In genomic region chr19:13091400-13092161, GRCh38 we compare ENCODE assay signal across 11 cellular contexts. TPM values are rescaled to one million over a fixed set of nuclear protein-coding genes. Genes with fewer than 3 reads are reported as not detected.
A peak's percentile ranks its signal among the peaks of the same experiment; 100 is the strongest.
DNase-seq lines count a peak whose midpoint lies in the region; ATAC-seq and TF ChIP-seq lines count a peak whose summit lies in the region.
"Had no signal": no experiment of that assay in that cellular context is flagged by ENCODE, and none has a peak within 500 bp of the region (broad histone marks: within the 10 kb centered on the region; RNA-seq: fewer than 3 reads in every experiment).

No MANE protein-coding gene starts in this region.

- no peak overlapping the region for H3K4me2 ChIP-seq in mammary epithelial cell (ENCODE audit: insufficient read depth, low read depth, low read length)

- dilution Hi-C loops in mammary epithelial cell (cut with HindIII; ENCODE audit: low sequenced_read_pairs) = no loop called here

- peaks cover 9 to 10% of the 10 kb centered on the region in 2 donors for H3K4me1 ChIP-seq in breast epithelium
- H3K4me1 ChIP-seq in mammary epithelial cell (ENCODE audit: insufficient read depth, low read length) = peaks cover 2% of the 10 kb centered on the region
- H3K4me1 ChIP-seq in esophagus muscularis mucosa = peaks cover 55 to 81% (median 79%) of the 10 kb centered on the region in 4 donors
- H3K4me1 ChIP-seq in vagina = peaks cover 74% of the 10 kb centered on the region
- H3K4me1 ChIP-seq: HAP-1, parathyroid adenoma had no signal

- TF ChIP-seq POLR2A in breast epithelium (IDR thresholded peaks at IDR 0.05) (no peak), esophagus muscularis mucosa (IDR thresholded peaks at IDR 0.05; ENCODE audit: low read depth) (no peak), vagina (IDR thresholded peaks at IDR 0.05) (no peak)

- BruUV-seq in mammary epithelial cell (replicated peaks; lab: Mats Ljungman, UMichigan) = no TSS peak

- H3K4me3 ChIP-seq in breast epithelium (peak overlapping the region in 2 of 3 donors; percentile 8 to 41), mammary epithelial cell (replicated peaks in 1 of 3; ENCODE audit: insufficient read depth in 1 of 3, low read depth in 2 of 3, low read length in 3 of 3) (no peak overlapping the region), esophagus muscularis mucosa (peak overlapping the region in 1 of 4 donors; percentile 14), vagina (no peak overlapping the region)
- H3K4me3 ChIP-seq: HAP-1 had no signal

- H3K9me3 ChIP-seq in breast epithelium (no peaks in the 10 kb centered on the region), mammary epithelial cell (replicated peaks; ENCODE audit: insufficient read depth, low read length) (no peaks in the 10 kb centered on the region), esophagus muscularis mucosa (no peaks in the 10 kb centered on the region), vagina (no peaks in the 10 kb centered on the region)
- H3K9me3 ChIP-seq: HAP-1 had no signal

- WGBS in mammary epithelial cell (ENCODE audit: low coverage, missing lambda C conversion rate) = 62% methylated on average over 15 of the region's 25 CpGs
- 41% methylated on average over 25 of the region's 25 CpGs for WGBS in esophagus muscularis mucosa

- CTCF ChIA-PET in mammary epithelial cell (lab: Charles Lee; ENCODE audit: low non-redundant PET) = no interaction called here

- in situ Hi-C loops in mammary epithelial cell (cut with MboI; ENCODE audit: low sequenced_read_pairs in 2 of 2) = loop anchor here in 1 of 2 donors (10.0 kb wide), 1 partner anchor 117 kb away; no protein-coding TSS in a partner anchor

- no peak overlapping the region for H3K9ac ChIP-seq in mammary epithelial cell (ENCODE audit: insufficient read depth, low read length)
- H3K9ac ChIP-seq: parathyroid adenoma had no signal

- H3K79me2 ChIP-seq in mammary epithelial cell (ENCODE audit: insufficient read depth, low read length) = no peaks in the 10 kb centered on the region
- H3K79me2 ChIP-seq: parathyroid adenoma had no signal

- H3K27me3 ChIP-seq in breast epithelium = no peaks in the 10 kb centered on the region
- H3K27me3 ChIP-seq in mammary epithelial cell (ENCODE audit: insufficient read depth, low read length) = no peaks in the 10 kb centered on the region
- H3K27me3 ChIP-seq in esophagus muscularis mucosa = no peaks in the 10 kb centered on the region
- no peaks in the 10 kb centered on the region for H3K27me3 ChIP-seq in vagina

- no peaks in the 10 kb centered on the region for H4K20me1 ChIP-seq in mammary epithelial cell (ENCODE audit: insufficient read depth, low read length)

- no peak for TF ChIP-seq EP300 in esophagus muscularis mucosa (IDR thresholded peaks at IDR 0.05)

- ATAC-seq in HG03520 (IDR thresholded peaks at IDR 0.05; ENCODE audit: unreplicated experiment) = no peak

- H3K36me3 ChIP-seq in breast epithelium = no peaks in the 10 kb centered on the region
- peaks cover 4% of the 10 kb centered on the region for H3K36me3 ChIP-seq in mammary epithelial cell (ENCODE audit: insufficient read depth, low read length)
- peaks cover 5 to 46% (median 41%) of the 10 kb centered on the region in 4 donors for H3K36me3 ChIP-seq in esophagus muscularis mucosa
- peaks cover 0 to 8% of the 10 kb centered on the region in 2 donors for H3K36me3 ChIP-seq in vagina
- H3K36me3 ChIP-seq: HAP-1 had no signal

- H2AFZ ChIP-seq in mammary epithelial cell (ENCODE audit: low read depth, low read length) = no peak overlapping the region
- H2AFZ ChIP-seq: parathyroid adenoma had no signal

- peak overlapping the region; percentile 88 to 90 for H3K27ac ChIP-seq in breast epithelium
- no peak overlapping the region for H3K27ac ChIP-seq in mammary epithelial cell (ENCODE audit: insufficient read depth, low read depth, low read length)
- peak overlapping the region; percentile 79 to 90 (median 86) for H3K27ac ChIP-seq in esophagus muscularis mucosa (replicated peaks in 1 of 4)
- H3K27ac ChIP-seq in vagina = peak overlapping the region; percentile 85
- H3K27ac ChIP-seq: parathyroid adenoma had no signal

- peak in 2 of 3 donors; percentile 10 to 11 for TF ChIP-seq CTCF in breast epithelium (IDR thresholded peaks at IDR 0.05)
- no peak for TF ChIP-seq CTCF in mammary epithelial cell (conservative IDR thresholded peaks at IDR 0.05 in 1 of 2, IDR thresholded peaks at IDR 0.05 in 1 of 2; ENCODE audit: extremely low read depth in 1 of 2, insufficient read depth in 1 of 2, low read depth in 1 of 2, low read length in 2 of 2)
- peak in 1 of 3 experiments; percentile 2 for TF ChIP-seq CTCF in esophagus muscularis mucosa (IDR thresholded peaks at IDR 0.05)
- no peak for TF ChIP-seq CTCF in vagina (IDR thresholded peaks at IDR 0.05)

- intact Hi-C loops in breast epithelium (cut with DNase I; ENCODE audit: low total_unique reads) (no loop called here), mammary epithelial cell (cut with micrococcal nuclease) (loop anchor here (2.0 kb wide), 1 partner anchor 31 kb away; no protein-coding TSS in a partner anchor), esophagus muscularis mucosa (cut with DNase I) (loop anchor here (2.0 kb wide), 1 partner anchor 29 kb away; no protein-coding TSS in a partner anchor), vagina (cut with DNase I) (loop anchor here (5.0 kb wide), 1 partner anchor 109 kb away; no protein-coding TSS in a partner anchor)

- peak in 1 of 2 donors; percentile 84 for DNase-seq in breast epithelium (ENCODE audit: low spot score in 2 of 2)
- DNase-seq in mammary epithelial cell = no peak
- no peak for DNase-seq in esophagus muscularis mucosa (ENCODE audit: extremely low spot score)
- peak; percentile 63 for DNase-seq in mucosa of gallbladder (ENCODE audit: low spot score)
- DNase-seq in vagina (ENCODE audit: extremely low spot score in 2 of 2) = no peak
- no peak for DNase-seq in DMS79 (lab: John Stamatoyannopoulos, UW)
- no peak for DNase-seq in NCI-H2107 (lab: John Stamatoyannopoulos, UW)
- DNase-seq: CD4-positive, alpha-beta T cell had no signal

RNA-seq across cellular contexts. Expression of gene LYL1, which starts 11.1 kb away (rescaled TPM):
- total RNA-seq in breast epithelium (10 to 100 TPM in 1 of 3 donors, 1 to 10 TPM in 2; 7.0 to 21.0 (median 9.2) TPM), mammary epithelial cell (not detected), esophagus muscularis mucosa (10 to 100 TPM; 11.9 to 20.2 (median 17.0) TPM), mucosa of gallbladder (11.7 TPM), vagina (11.5 TPM)
- polyA plus RNA-seq in mammary epithelial cell = not detected
- polyA minus RNA-seq in mammary epithelial cell = not detected

RNA-seq across cellular contexts. Expression of gene TRMT1, which starts 25.0 kb away (rescaled TPM):
- total RNA-seq in breast epithelium (10 to 100 TPM; 29.7 to 37.4 (median 31.7) TPM), mammary epithelial cell (10 to 100 TPM; 28.7 to 56.2 TPM), esophagus muscularis mucosa (10 to 100 TPM; 21.4 to 27.6 (median 26.9) TPM), mucosa of gallbladder (35.0 TPM), vagina (28.0 TPM)
- polyA plus RNA-seq in mammary epithelial cell = 39.3 TPM
- polyA minus RNA-seq in mammary epithelial cell = 66.7 TPM

RNA-seq across cellular contexts. Expression of gene NACC1, which starts 26.5 kb away (rescaled TPM):
- 10 to 100 TPM in 2 of 3 donors, 1 to 10 TPM in 1; 8.5 to 20.5 (median 19.7) TPM for total RNA-seq in breast epithelium
- 100 to 1,000 TPM in 1 of 2 donors, 10 to 100 TPM in 1; 76.2 to 106 TPM for total RNA-seq in mammary epithelial cell
- polyA plus RNA-seq in mammary epithelial cell = 90.9 TPM
- 45.9 TPM for polyA minus RNA-seq in mammary epithelial cell
- total RNA-seq in esophagus muscularis mucosa = 10 to 100 TPM; 24.5 to 61.6 (median 29.6) TPM
- total RNA-seq in mucosa of gallbladder = 72.0 TPM
- total RNA-seq in vagina = 22.6 TPM

RNA-seq across cellular contexts. Expression of gene STX10, which starts 58.6 kb away (rescaled TPM):
- total RNA-seq in breast epithelium (10 to 100 TPM; 74.6 to 78.3 (median 75.2) TPM), mammary epithelial cell (10 to 100 TPM; 33.7 to 48.0 TPM), esophagus muscularis mucosa (10 to 100 TPM; 50.2 to 62.6 (median 56.6) TPM), mucosa of gallbladder (57.7 TPM), vagina (71.5 TPM)
- polyA plus RNA-seq in mammary epithelial cell = 67.4 TPM
- 102 TPM for polyA minus RNA-seq in mammary epithelial cell

RNA-seq across cellular contexts. Expression of gene IER2, which starts 58.6 kb away (rescaled TPM):
- 100 to 1,000 TPM in 1 of 3 donors, 10 to 100 TPM in 2; 20.6 to 146 (median 79.6) TPM for total RNA-seq in breast epithelium
- total RNA-seq in mammary epithelial cell = 100 to 1,000 TPM in 1 of 2 donors, 10 to 100 TPM in 1; 16.2 to 108 TPM
- 42.1 TPM for polyA plus RNA-seq in mammary epithelial cell
- 25.5 TPM for polyA minus RNA-seq in mammary epithelial cell
- total RNA-seq in esophagus muscularis mucosa = 100 to 1,000 TPM in 1 of 4 donors, 10 to 100 TPM in 3; 29.1 to 144 (median 62.3) TPM
- 103 TPM for total RNA-seq in mucosa of gallbladder
- 152 TPM for total RNA-seq in vagina

Comparison
In these comparisons a context has a peak if more than half of its experiments do, and no peak if none do; other contexts are left out.
1. H3K4me3 ChIP-seq: peak in breast epithelium (2 of 3); none in mammary epithelial cell (0 of 3) and vagina (0 of 2).
2. CTCF ChIP-seq: peak in breast epithelium (2 of 3); none in mammary epithelial cell (0 of 2) and vagina (0 of 3).
3. RNA of gene LYL1, which starts 11.1 kb away (total RNA-seq): 11.9 to 20.2 TPM in esophagus muscularis mucosa, 11.7 TPM in mucosa of gallbladder (single experiment), 11.5 TPM in vagina (single experiment) and 7.0 to 21.0 TPM in breast epithelium; not detected in mammary epithelial cell; every median in the first group is over 4 times any median in the second.